Comparison of ENCODE assay signal across 1 cellular context in genomic region chr16:88856828-88857727, GRCh38.
A peak's percentile ranks its signal among the peaks of the same experiment; 100 is the strongest.
TF ChIP-seq lines count a peak whose summit lies in the region.

TSS of gene GALNS (minus strand) at chr16:88856947. CDS start at chr16:88856877, 70 bp downstream.
TSS of gene TRAPPC2L (plus strand) at chr16:88857127. CDS start at chr16:88857151, 24 bp downstream.

TF ChIP-seq in HEK293, 187 proteins besides CTCF, POLR2A, EP300 and RAD21 (continued from another document):
- TF ChIP-seq ZBTB11 (tag by site-specific recombination; conservative IDR thresholded peaks at IDR 0.05; ENCODE audit: low read depth) (peak; percentile 25; the same call in 1 of the 2 replicates), TRIM28 (IDR thresholded peaks at IDR 0.05; ENCODE audit: borderline replicate concordance, low read length) (no peak), ZNF768 (tag by site-specific recombination; IDR thresholded peaks at IDR 0.05) (no peak), ZNF791 (tag by site-specific recombination; IDR thresholded peaks at IDR 0.05) (0 out of 2 replicates have a peak, but pooled peaks have one; percentile 6), ZNF747 (tag by site-specific recombination; IDR thresholded peaks at IDR 0.05) (no peak), ZBTB26 (tag by site-specific recombination; optimal IDR thresholded peaks at IDR 0.05) (peak; percentile 55), ZSCAN23 (tag by site-specific recombination; IDR thresholded peaks at IDR 0.05) (no peak), ZNF670 (tag by site-specific recombination; IDR thresholded peaks at IDR 0.05; ENCODE audit: low read depth) (no peak), ZBTB10 (tag by site-specific recombination; IDR thresholded peaks at IDR 0.05) (0 out of 2 replicates have a peak, but pooled peaks have one; percentile 20), ZBTB44 (tag by site-specific recombination; IDR thresholded peaks at IDR 0.05) (peak; percentile 18; the same call in 1 of the 2 replicates)
